ENCODE assay signal across 11 cellular contexts in the genomic region with DNA sequence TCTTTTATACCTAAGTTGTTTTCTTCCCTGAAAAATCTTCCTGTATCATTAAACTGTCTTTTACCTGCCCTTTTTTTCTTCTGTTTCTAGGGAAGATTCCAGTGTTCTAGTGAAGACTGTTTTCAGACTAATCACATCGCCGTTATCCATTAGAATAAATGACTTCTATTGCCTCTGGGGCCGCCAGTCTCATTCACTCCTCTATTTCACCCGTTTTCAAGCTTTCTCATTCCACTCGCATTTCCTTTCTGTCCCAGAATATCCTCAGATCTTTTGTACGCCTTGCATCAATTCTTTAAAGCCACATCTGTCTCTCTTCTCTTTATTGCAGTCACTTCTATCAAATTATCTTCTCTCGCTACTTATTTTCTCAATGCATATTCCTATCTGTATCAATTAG.
"Had no signal": no experiment of that assay in that cellular context is flagged by ENCODE, and none has a peak within 500 bp of the region (broad histone marks: within the 10 kb centered on the region; RNA-seq: fewer than 3 reads in every experiment).

No MANE protein-coding gene starts in this region.

- H3K27ac ChIP-seq: GM23248 had no signal

- H2AFZ ChIP-seq: GM23248, GM23338 had no signal

- H3K4me1 Mint-ChIP-seq: GM23338 had no signal

- H3K9me3 Mint-ChIP-seq: GM23338, H9, HFFc6 had no signal

- H3K4me2 ChIP-seq: GM23338 had no signal

- H3K27ac Mint-ChIP-seq: GM23338, H9, HFFc6 had no signal

- H3K4me3 ChIP-seq: GM23248, GM23338, HAP-1 had no signal

- H3K9ac ChIP-seq: GM23248 had no signal

- H3K9me3 ChIP-seq: HAP-1 had no signal

- DNase-seq: GM23248, GOT3, H7, H9, HCEC 1CT, HFFc6 had no signal

- H3K4me3 Mint-ChIP-seq: GM23338, H9, HFFc6 had no signal

- H3K4me1 ChIP-seq: HAP-1 had no signal

- H3K36me3 ChIP-seq: HAP-1 had no signal

- FAIRE-seq: H1, H54 had no signal

- ATAC-seq: GM23338, HCT116 had no signal
